Comparison of ENCODE assay signal across 2 cellular contexts in genomic region chr13:26485786-26486185, GRCh38.
TF ChIP-seq lines count a peak whose summit lies in the region.

No MANE protein-coding gene starts in this region.

TF ChIP-seq in GM23338, 12 proteins besides CTCF, POLR2A, EP300 and RAD21 (continued from another document):
- TF ChIP-seq, protein P1, sequence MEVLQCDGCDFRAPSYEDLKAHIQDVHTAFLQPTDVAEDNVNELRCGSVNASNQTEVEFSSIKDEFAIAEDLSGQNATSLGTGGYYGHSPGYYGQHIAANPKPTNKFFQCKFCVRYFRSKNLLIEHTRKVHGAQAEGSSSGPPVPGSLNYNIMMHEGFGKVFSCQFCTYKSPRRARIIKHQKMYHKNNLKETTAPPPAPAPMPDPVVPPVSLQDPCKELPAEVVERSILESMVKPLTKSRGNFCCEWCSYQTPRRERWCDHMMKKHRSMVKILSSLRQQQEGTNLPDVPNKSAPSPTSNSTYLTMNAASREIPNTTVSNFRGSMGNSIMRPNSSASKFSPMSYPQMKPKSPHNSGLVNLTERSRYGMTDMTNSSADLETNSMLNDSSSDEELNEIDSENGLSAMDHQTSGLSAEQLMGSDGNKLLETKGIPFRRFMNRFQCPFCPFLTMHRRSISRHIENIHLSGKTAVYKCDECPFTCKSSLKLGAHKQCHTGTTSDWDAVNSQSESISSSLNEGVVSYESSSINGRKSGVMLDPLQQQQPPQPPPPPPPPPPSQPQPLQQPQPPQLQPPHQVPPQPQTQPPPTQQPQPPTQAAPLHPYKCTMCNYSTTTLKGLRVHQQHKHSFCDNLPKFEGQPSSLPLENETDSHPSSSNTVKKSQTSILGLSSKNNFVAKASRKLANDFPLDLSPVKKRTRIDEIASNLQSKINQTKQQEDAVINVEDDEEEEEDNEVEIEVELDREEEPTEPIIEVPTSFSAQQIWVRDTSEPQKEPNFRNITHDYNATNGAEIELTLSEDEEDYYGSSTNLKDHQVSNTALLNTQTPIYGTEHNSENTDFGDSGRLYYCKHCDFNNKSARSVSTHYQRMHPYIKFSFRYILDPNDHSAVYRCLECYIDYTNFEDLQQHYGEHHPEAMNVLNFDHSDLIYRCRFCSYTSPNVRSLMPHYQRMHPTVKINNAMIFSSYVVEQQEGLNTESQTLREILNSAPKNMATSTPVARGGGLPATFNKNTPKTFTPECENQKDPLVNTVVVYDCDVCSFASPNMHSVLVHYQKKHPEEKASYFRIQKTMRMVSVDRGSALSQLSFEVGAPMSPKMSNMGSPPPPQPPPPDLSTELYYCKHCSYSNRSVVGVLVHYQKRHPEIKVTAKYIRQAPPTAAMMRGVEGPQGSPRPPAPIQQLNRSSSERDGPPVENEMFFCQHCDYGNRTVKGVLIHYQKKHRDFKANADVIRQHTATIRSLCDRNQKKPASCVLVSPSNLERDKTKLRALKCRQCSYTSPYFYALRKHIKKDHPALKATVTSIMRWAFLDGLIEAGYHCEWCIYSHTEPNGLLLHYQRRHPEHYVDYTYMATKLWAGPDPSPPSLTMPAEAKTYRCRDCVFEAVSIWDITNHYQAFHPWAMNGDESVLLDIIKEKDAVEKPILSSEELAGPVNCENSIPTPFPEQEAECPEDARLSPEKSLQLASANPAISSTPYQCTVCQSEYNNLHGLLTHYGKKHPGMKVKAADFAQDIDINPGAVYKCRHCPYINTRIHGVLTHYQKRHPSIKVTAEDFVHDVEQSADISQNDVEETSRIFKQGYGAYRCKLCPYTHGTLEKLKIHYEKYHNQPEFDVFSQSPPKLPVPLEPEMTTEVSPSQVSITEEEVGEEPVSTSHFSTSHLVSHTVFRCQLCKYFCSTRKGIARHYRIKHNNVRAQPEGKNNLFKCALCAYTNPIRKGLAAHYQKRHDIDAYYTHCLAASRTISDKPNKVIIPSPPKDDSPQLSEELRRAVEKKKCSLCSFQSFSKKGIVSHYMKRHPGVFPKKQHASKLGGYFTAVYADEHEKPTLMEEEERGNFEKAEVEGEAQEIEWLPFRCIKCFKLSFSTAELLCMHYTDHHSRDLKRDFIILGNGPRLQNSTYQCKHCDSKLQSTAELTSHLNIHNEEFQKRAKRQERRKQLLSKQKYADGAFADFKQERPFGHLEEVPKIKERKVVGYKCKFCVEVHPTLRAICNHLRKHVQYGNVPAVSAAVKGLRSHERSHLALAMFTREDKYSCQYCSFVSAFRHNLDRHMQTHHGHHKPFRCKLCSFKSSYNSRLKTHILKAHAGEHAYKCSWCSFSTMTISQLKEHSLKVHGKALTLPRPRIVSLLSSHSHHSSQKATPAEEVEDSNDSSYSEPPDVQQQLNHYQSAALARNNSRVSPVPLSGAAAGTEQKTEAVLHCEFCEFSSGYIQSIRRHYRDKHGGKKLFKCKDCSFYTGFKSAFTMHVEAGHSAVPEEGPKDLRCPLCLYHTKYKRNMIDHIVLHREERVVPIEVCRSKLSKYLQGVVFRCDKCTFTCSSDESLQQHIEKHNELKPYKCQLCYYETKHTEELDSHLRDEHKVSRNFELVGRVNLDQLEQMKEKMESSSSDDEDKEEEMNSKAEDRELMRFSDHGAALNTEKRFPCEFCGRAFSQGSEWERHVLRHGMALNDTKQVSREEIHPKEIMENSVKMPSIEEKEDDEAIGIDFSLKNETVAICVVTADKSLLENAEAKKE (CRISPR knock-in tag; IDR thresholded peaks at IDR 0.05): no peak
- TF ChIP-seq POLR2AphosphoS5 (IDR thresholded peaks at IDR 0.05; ENCODE audit: low read depth) (no peak), ZNF114 (CRISPR knock-in tag; IDR thresholded peaks at IDR 0.05) (no peak), NANOG (IDR thresholded peaks at IDR 0.05; ENCODE audit: borderline replicate concordance) (no peak), JUNB (IDR thresholded peaks at IDR 0.05; ENCODE audit: unreplicated experiment) (no peak), EZH2phosphoT487 (IDR thresholded peaks at IDR 0.05; ENCODE audit: unreplicated experiment) (no peak), EZH2 (IDR thresholded peaks at IDR 0.05; ENCODE audit: low read depth, unreplicated experiment) (no peak), ZNF331 (CRISPR knock-in tag; IDR thresholded peaks at IDR 0.05; ENCODE audit: low read depth) (no peak), STAT1 (IDR thresholded peaks at IDR 0.05; ENCODE audit: unreplicated experiment) (no peak)
- TF ChIP-seq, protein P2, sequence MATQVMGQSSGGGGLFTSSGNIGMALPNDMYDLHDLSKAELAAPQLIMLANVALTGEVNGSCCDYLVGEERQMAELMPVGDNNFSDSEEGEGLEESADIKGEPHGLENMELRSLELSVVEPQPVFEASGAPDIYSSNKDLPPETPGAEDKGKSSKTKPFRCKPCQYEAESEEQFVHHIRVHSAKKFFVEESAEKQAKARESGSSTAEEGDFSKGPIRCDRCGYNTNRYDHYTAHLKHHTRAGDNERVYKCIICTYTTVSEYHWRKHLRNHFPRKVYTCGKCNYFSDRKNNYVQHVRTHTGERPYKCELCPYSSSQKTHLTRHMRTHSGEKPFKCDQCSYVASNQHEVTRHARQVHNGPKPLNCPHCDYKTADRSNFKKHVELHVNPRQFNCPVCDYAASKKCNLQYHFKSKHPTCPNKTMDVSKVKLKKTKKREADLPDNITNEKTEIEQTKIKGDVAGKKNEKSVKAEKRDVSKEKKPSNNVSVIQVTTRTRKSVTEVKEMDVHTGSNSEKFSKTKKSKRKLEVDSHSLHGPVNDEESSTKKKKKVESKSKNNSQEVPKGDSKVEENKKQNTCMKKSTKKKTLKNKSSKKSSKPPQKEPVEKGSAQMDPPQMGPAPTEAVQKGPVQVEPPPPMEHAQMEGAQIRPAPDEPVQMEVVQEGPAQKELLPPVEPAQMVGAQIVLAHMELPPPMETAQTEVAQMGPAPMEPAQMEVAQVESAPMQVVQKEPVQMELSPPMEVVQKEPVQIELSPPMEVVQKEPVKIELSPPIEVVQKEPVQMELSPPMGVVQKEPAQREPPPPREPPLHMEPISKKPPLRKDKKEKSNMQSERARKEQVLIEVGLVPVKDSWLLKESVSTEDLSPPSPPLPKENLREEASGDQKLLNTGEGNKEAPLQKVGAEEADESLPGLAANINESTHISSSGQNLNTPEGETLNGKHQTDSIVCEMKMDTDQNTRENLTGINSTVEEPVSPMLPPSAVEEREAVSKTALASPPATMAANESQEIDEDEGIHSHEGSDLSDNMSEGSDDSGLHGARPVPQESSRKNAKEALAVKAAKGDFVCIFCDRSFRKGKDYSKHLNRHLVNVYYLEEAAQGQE (IDR thresholded peaks at IDR 0.05; ENCODE audit: unreplicated experiment): no peak
- TF ChIP-seq, protein P3, sequence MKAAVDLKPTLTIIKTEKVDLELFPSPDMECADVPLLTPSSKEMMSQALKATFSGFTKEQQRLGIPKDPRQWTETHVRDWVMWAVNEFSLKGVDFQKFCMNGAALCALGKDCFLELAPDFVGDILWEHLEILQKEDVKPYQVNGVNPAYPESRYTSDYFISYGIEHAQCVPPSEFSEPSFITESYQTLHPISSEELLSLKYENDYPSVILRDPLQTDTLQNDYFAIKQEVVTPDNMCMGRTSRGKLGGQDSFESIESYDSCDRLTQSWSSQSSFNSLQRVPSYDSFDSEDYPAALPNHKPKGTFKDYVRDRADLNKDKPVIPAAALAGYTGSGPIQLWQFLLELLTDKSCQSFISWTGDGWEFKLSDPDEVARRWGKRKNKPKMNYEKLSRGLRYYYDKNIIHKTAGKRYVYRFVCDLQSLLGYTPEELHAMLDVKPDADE (IDR thresholded peaks at IDR 0.05): no peak

TF ChIP-seq in HepG2, 621 proteins besides CTCF, POLR2A, EP300 and RAD21:
- TF ChIP-seq, protein P4, sequence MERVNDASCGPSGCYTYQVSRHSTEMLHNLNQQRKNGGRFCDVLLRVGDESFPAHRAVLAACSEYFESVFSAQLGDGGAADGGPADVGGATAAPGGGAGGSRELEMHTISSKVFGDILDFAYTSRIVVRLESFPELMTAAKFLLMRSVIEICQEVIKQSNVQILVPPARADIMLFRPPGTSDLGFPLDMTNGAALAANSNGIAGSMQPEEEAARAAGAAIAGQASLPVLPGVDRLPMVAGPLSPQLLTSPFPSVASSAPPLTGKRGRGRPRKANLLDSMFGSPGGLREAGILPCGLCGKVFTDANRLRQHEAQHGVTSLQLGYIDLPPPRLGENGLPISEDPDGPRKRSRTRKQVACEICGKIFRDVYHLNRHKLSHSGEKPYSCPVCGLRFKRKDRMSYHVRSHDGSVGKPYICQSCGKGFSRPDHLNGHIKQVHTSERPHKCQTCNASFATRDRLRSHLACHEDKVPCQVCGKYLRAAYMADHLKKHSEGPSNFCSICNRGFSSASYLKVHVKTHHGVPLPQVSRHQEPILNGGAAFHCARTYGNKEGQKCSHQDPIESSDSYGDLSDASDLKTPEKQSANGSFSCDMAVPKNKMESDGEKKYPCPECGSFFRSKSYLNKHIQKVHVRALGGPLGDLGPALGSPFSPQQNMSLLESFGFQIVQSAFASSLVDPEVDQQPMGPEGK (CRISPR knock-in tag; IDR thresholded peaks at IDR 0.05): no peak
- TF ChIP-seq NBN (conservative IDR thresholded peaks at IDR 0.05) (no peak), ZNF275 (CRISPR knock-in tag; IDR thresholded peaks at IDR 0.05; ENCODE audit: borderline replicate concordance) (no peak), TEAD3 (CRISPR knock-in tag; optimal IDR thresholded peaks at IDR 0.05; ENCODE audit: borderline replicate concordance) (no peak), RBAK (CRISPR knock-in tag; IDR thresholded peaks at IDR 0.05) (no peak)
